15 cellular contexts compared by ENCODE assay signal in the genomic region with DNA sequence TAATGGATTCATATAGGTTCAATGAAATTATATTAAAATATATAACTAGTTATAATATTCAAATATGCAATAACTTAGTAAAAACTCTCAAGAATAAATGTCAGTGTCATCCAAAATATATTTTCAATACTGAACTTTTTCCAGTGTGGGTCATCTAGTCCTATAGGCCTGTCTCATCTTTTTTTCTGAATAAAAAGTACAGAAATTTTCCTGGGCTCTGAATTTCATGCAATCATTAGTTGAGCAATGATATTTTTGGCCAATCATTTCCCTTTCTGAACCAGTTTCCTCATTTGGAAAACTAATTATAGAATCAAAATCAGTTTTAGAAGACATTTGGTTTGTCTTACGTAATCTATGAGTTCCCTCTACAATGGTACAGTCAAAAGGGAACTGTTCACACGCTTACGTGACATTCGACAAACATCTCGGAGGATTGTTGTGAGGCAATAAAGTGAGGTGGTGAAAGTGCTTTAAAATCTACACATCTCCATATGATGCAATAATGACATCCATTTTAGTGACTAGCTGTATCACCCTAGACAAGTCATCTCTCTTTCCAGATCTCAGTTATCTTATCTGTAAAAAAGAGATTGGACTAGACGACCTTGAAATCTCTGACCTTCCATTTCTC. TPM values are rescaled to one million over a fixed set of nuclear protein-coding genes. Genes with fewer than 3 reads are reported as not detected.
DNase-seq lines count a peak whose midpoint lies in the region; ATAC-seq and TF ChIP-seq lines count a peak whose summit lies in the region.
"Had no signal": no experiment of that assay in that cellular context is flagged by ENCODE, and none has a peak within 500 bp of the region (broad histone marks: within the 10 kb centered on the region; RNA-seq: fewer than 3 reads in every experiment).

No MANE protein-coding gene starts in this region.

- no peaks in the 10 kb centered on the region for H3K27me3 ChIP-seq in left ventricle myocardium inferior (ENCODE audit: low read depth)
- H3K27me3 ChIP-seq: SJSA1 had no signal

- peaks cover 97% of the 10 kb centered on the region for H3K4me1 ChIP-seq in left ventricle myocardium inferior
- H3K4me1 ChIP-seq: SJSA1 had no signal

- intact Hi-C loops in left ventricle myocardium inferior (cut with micrococcal nuclease) = no loop called here

- no peak overlapping the region for H3K4me3 ChIP-seq in left ventricle myocardium inferior
- H3K4me3 ChIP-seq: SJSA1, skin epidermis had no signal

- DNase-seq in NCI-H1436 treated with DMSO at 0.1 percent for 48 hours (lab: John Stamatoyannopoulos, UW) (peak; percentile 3), NCI-H1436 (lab: John Stamatoyannopoulos, UW) (no peak), NOMO-1 treated with DMSO at 0.1 percent for 48 hours (lab: John Stamatoyannopoulos, UW; ENCODE audit: unreplicated experiment) (peak; percentile 100), left ventricle myocardium inferior (no peak), superior temporal gyrus (ENCODE audit: extremely low spot score) (peak; percentile 22), hepatic stellate cell (ENCODE audit: low spot score) (no peak), HPDE6-E6E7 (ENCODE audit: extremely low spot score) (no peak)
- DNase-seq: foreskin fibroblast, NCI-H1048, NCI-H526 treated with DMSO at 0.1 percent for 48 hours, WERI-Rb-1 had no signal

- no peak for ATAC-seq in HG03039 (IDR thresholded peaks at IDR 0.05; ENCODE audit: unreplicated experiment)

- TF ChIP-seq CTCF in left ventricle myocardium inferior (IDR thresholded peaks at IDR 0.05; ENCODE audit: borderline replicate concordance) = no peak

- peak overlapping the region; percentile 7 for H3K27ac ChIP-seq in left ventricle myocardium inferior (replicated peaks)
- H3K27ac ChIP-seq: 22Rv1, SJSA1, skin epidermis, WERI-Rb-1 had no signal

- peaks cover 12% of the 10 kb centered on the region for H3K36me3 ChIP-seq in left ventricle myocardium inferior
- H3K36me3 ChIP-seq: SJSA1, WERI-Rb-1 had no signal

- H3K9me3 ChIP-seq in left ventricle myocardium inferior (replicated peaks) = no peaks in the 10 kb centered on the region
- H3K9me3 ChIP-seq: SJSA1 had no signal

RNA-seq across cellular contexts. Expression of a gene that starts 26.9 kb away (rescaled TPM):
- 40.7 TPM for total RNA-seq in left ventricle myocardium inferior

Comparison
In these comparisons a context has a peak if more than half of its experiments do, and no peak if none do; other contexts are left out.
1. DNase-seq: peak in NCI-H1436 treated with DMSO at 0.1 percent for 48 hours (single experiment), NOMO-1 treated with DMSO at 0.1 percent for 48 hours (single experiment) and superior temporal gyrus (single experiment); none in NCI-H1436 (single experiment), left ventricle myocardium inferior (single experiment), hepatic stellate cell (single experiment) and HPDE6-E6E7 (single experiment).